In the genomic region with DNA sequence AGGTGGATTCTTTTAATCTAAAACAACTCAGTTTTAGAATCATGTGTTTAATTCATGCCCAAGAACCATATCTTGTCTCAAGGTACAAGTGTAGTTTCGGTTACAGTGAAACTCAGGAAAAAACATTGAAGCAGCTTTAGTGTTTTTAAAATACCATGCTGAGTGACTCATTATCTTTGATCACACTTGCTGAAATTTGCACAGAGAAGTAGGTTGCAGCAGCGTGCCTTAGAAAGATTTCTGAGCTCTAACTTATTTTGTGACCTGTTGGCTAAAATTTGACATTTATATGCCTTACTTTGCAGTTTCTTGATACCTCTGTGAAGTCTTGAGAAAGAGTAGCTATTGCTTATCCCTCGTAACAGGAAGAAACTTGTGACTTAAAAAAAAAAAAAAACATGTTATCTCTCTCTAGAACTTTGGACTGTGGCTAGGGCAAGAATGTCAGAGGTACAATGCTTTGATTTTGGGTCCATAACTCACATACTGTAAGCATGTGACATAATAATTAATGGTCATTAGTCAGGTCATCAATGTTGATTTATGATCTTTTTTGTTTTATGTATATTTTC, we compare ENCODE assay signal across 14 cellular contexts. TPM values are rescaled to one million over a fixed set of nuclear protein-coding genes. Genes with fewer than 3 reads are reported as not detected.
DNase-seq lines count a peak whose midpoint lies in the region; ATAC-seq and TF ChIP-seq lines count a peak whose summit lies in the region.
"Had no signal": no experiment of that assay in that cellular context is flagged by ENCODE, and none has a peak within 500 bp of the region (broad histone marks: within the 10 kb centered on the region; RNA-seq: fewer than 3 reads in every experiment).

No MANE protein-coding gene starts in this region.

- H3K27ac Mint-ChIP-seq in activated naive CD4-positive, alpha-beta T cell treated with anti-CD3 and anti-CD28 coated beads, Interleukin-2, amount 50 U/mL, for 24 hours: peak overlapping the region; percentile 92
- H3K27ac Mint-ChIP-seq in activated T-helper 17 cell treated with anti-CD3 and anti-CD28 coated beads, Interleukin-2, amount 50 U/mL, for 72 hours: peak overlapping the region; percentile 63
- H3K27ac Mint-ChIP-seq in type B pancreatic cell: peak overlapping the region; percentile 65

- H3K27me3 ChIP-seq in vagina (no peaks in the 10 kb centered on the region), right cardiac atrium (ENCODE audit: control insufficient read depth, insufficient read depth) (no peaks in the 10 kb centered on the region)

- H3K4me1 Mint-ChIP-seq in activated naive CD4-positive, alpha-beta T cell treated with anti-CD3 and anti-CD28 coated beads, Interleukin-2, amount 50 U/mL, for 24 hours: peaks cover 82% of the 10 kb centered on the region
- H3K4me1 Mint-ChIP-seq in activated T-helper 17 cell treated with anti-CD3 and anti-CD28 coated beads, Interleukin-2, amount 50 U/mL, for 72 hours: peaks cover 71% of the 10 kb centered on the region
- H3K4me1 Mint-ChIP-seq in type B pancreatic cell (ENCODE audit: unreplicated experiment): peaks cover 12% of the 10 kb centered on the region

- H3K27me3 Mint-ChIP-seq in activated naive CD4-positive, alpha-beta T cell treated with anti-CD3 and anti-CD28 coated beads, Interleukin-2, amount 50 U/mL, for 24 hours: no peaks in the 10 kb centered on the region
- no peaks in the 10 kb centered on the region for H3K27me3 Mint-ChIP-seq in activated T-helper 17 cell treated with anti-CD3 and anti-CD28 coated beads, Interleukin-2, amount 50 U/mL, for 72 hours
- H3K27me3 Mint-ChIP-seq in type B pancreatic cell: no peaks in the 10 kb centered on the region
- H3K27me3 Mint-ChIP-seq: naive B cell had no signal

- no peak for TF ChIP-seq CTCF in fibroblast of the aortic adventitia (IDR thresholded peaks at IDR 0.05; ENCODE audit: insufficient read depth, low read length)
- no peak for TF ChIP-seq CTCF in type B pancreatic cell (conservative IDR thresholded peaks at IDR 0.05)
- TF ChIP-seq CTCF in vagina (IDR thresholded peaks at IDR 0.05): no peak

- intact Hi-C loops in vagina (cut with DNase I): no loop called here
- intact Hi-C loops in right cardiac atrium (cut with DNase I): no loop called here

- peak overlapping the region; percentile 72 for H3K4me3 Mint-ChIP-seq in activated naive CD4-positive, alpha-beta T cell treated with anti-CD3 and anti-CD28 coated beads, Interleukin-2, amount 50 U/mL, for 24 hours
- peak overlapping the region; percentile 79 for H3K4me3 Mint-ChIP-seq in activated T-helper 17 cell treated with anti-CD3 and anti-CD28 coated beads, Interleukin-2, amount 50 U/mL, for 72 hours
- no peak overlapping the region for H3K4me3 Mint-ChIP-seq in type B pancreatic cell
- H3K4me3 Mint-ChIP-seq: naive B cell had no signal

- no peak for DNase-seq in activated naive CD4-positive, alpha-beta T cell (lab: John Stamatoyannopoulos, UW)
- peak; percentile 40 for DNase-seq in fibroblast of the aortic adventitia (ENCODE audit: low read depth)
- no peak for DNase-seq in type B pancreatic cell (ENCODE audit: extremely low spot score, unreplicated experiment)
- no peak for DNase-seq in vagina (ENCODE audit: extremely low spot score in 2 of 2)
- no peak for DNase-seq in right cardiac atrium
- no peak for DNase-seq in stimulated activated CD4-positive, alpha-beta T cell treated with anti-CD3 and anti-CD28 coated beads, Interleukin-4, amount 100 ng/mL, for 4 hours
- DNase-seq: AML-193; effector CD8-positive, alpha-beta T cell; GDM1; naive B cell; NCI-H524 treated with DMSO at 0.1 percent for 48 hours; WERI-Rb-1 had no signal

- no peaks in the 10 kb centered on the region for H3K36me3 ChIP-seq in vagina
- H3K36me3 ChIP-seq: WERI-Rb-1 had no signal

- H3K4me1 ChIP-seq in vagina (no peaks in the 10 kb centered on the region), right cardiac atrium (ENCODE audit: control insufficient read depth, insufficient read depth, low read length) (no peaks in the 10 kb centered on the region)

- no peak overlapping the region for H3K4me3 ChIP-seq in fibroblast of the aortic adventitia (ENCODE audit: low read depth, low read length)
- H3K4me3 ChIP-seq in vagina: no peak overlapping the region
- H3K4me3 ChIP-seq in right cardiac atrium (ENCODE audit: low read length): no peak overlapping the region

- TF ChIP-seq POLR2A in vagina (IDR thresholded peaks at IDR 0.05): no peak

- H3K36me3 Mint-ChIP-seq in activated naive CD4-positive, alpha-beta T cell treated with anti-CD3 and anti-CD28 coated beads, Interleukin-2, amount 50 U/mL, for 24 hours: no peaks in the 10 kb centered on the region
- peaks cover 7% of the 10 kb centered on the region for H3K36me3 Mint-ChIP-seq in activated T-helper 17 cell treated with anti-CD3 and anti-CD28 coated beads, Interleukin-2, amount 50 U/mL, for 72 hours (ENCODE audit: low read depth)
- no peaks in the 10 kb centered on the region for H3K36me3 Mint-ChIP-seq in type B pancreatic cell
- H3K36me3 Mint-ChIP-seq: naive B cell had no signal

- H3K27ac ChIP-seq in vagina (no peak overlapping the region), right cardiac atrium (ENCODE audit: low read length) (no peak overlapping the region)
- H3K27ac ChIP-seq: WERI-Rb-1 had no signal

- peak; percentile 43 for ATAC-seq in activated T-helper 17 cell treated with anti-CD3 and anti-CD28 coated beads, Interleukin-2, amount 50 U/mL, for 72 hours (replicated peaks)
- ATAC-seq in right cardiac atrium: no peak

- H3K9me3 ChIP-seq in vagina (no peaks in the 10 kb centered on the region), right cardiac atrium (ENCODE audit: control insufficient read depth, low read length) (no peaks in the 10 kb centered on the region)

- no peaks in the 10 kb centered on the region for H3K9me3 Mint-ChIP-seq in activated naive CD4-positive, alpha-beta T cell treated with anti-CD3 and anti-CD28 coated beads, Interleukin-2, amount 50 U/mL, for 24 hours
- no peaks in the 10 kb centered on the region for H3K9me3 Mint-ChIP-seq in activated T-helper 17 cell treated with anti-CD3 and anti-CD28 coated beads, Interleukin-2, amount 50 U/mL, for 72 hours
- no peaks in the 10 kb centered on the region for H3K9me3 Mint-ChIP-seq in type B pancreatic cell
- H3K9me3 Mint-ChIP-seq: naive B cell had no signal

- WGBS in right cardiac atrium: 71% methylated on average over 3 of the region's 3 CpGs

RNA-seq across cellular contexts. Expression of gene FUCA2, which starts 34.5 kb away (rescaled TPM):
- total RNA-seq in activated T-helper 17 cell treated with anti-CD3 and anti-CD28 coated beads, Interleukin-2, amount 50 U/mL, for 72 hours: 10 to 100 TPM; 19.3 to 32.7 TPM
- total RNA-seq in fibroblast of the aortic adventitia (ENCODE audit: low replicate concordance): 72.5 and 74.4 TPM in 2 replicates
- 48.0 and 71.9 TPM in 2 replicates for total RNA-seq in type B pancreatic cell (ENCODE audit: low replicate concordance)
- total RNA-seq in vagina: 19.4 TPM
- 10 to 100 TPM; 32.2 to 44.0 (median 38.7) TPM for total RNA-seq in right cardiac atrium
- 25.1 TPM for polyA plus RNA-seq in right cardiac atrium
